23 cellular contexts compared by ENCODE assay signal in genomic region chr10:130333185-130333584, GRCh38.
DNase-seq lines count a peak whose midpoint lies in the region; ATAC-seq and TF ChIP-seq lines count a peak whose summit lies in the region.
"Had no signal": no experiment of that assay in that cellular context is flagged by ENCODE, and none has a peak within 500 bp of the region (broad histone marks: within the 10 kb centered on the region; RNA-seq: fewer than 3 reads in every experiment).

No MANE protein-coding gene starts in this region.

- peaks cover 6% of the 10 kb centered on the region for H3K27me3 Mint-ChIP-seq in neural progenitor cell (ENCODE audit: insufficient read depth, low read depth)
- H3K27me3 Mint-ChIP-seq: CD4-positive, CD25-positive, alpha-beta regulatory T cell had no signal

- H3K9ac ChIP-seq in neural progenitor cell: no peak overlapping the region
- H3K9ac ChIP-seq: KMS-11 had no signal

- H3F3A ChIP-seq in neural progenitor cell (ENCODE audit: low read depth): no peaks in the 10 kb centered on the region

- ATAC-seq in activated CD4-positive, CD25-positive, alpha-beta regulatory T cell treated with anti-CD3 and anti-CD28 coated beads, Interleukin-2, amount 50 U/mL, for 24 hours: no peak
- ATAC-seq: heart right ventricle; stimulated activated effector memory CD8-positive, alpha-beta T cell treated with anti-CD3 and anti-CD28 coated beads, Interleukin-12 subunit alpha, Interleukin-12 subunit beta, amount 100 ng/mL, for 72 hours; T-cell had no signal

- no peaks in the 10 kb centered on the region for H3K4me1 Mint-ChIP-seq in neural progenitor cell
- H3K4me1 Mint-ChIP-seq: CD4-positive, CD25-positive, alpha-beta regulatory T cell; stimulated activated effector memory CD8-positive, alpha-beta T cell treated with anti-CD3 and anti-CD28 coated beads, Interleukin-12 subunit alpha, Interleukin-12 subunit beta, amount 100 ng/mL, for 72 hours; T-cell had no signal

- H3K27me3 ChIP-seq in neural progenitor cell (no peaks in the 10 kb centered on the region), adrenal gland (no peaks in the 10 kb centered on the region)
- H3K27me3 ChIP-seq: uterus had no signal

- peaks cover 9% of the 10 kb centered on the region for H3K9me3 Mint-ChIP-seq in neural progenitor cell

- no peaks in the 10 kb centered on the region for H3K9me3 ChIP-seq in neural progenitor cell (ENCODE audit: low read depth)
- no peaks in the 10 kb centered on the region for H3K9me3 ChIP-seq in adrenal gland (replicated peaks in 1 of 3)
- H3K9me3 ChIP-seq: prostate gland, uterus had no signal

- H3K4me1 ChIP-seq in neural progenitor cell (no peaks in the 10 kb centered on the region), adrenal gland (replicated peaks in 1 of 2) (no peaks in the 10 kb centered on the region)
- H3K4me1 ChIP-seq: heart right ventricle, left ventricle myocardium inferior, prostate gland, uterus had no signal

- no peaks in the 10 kb centered on the region for H3K79me2 ChIP-seq in neural progenitor cell (ENCODE audit: low read depth)

- TF ChIP-seq POLR2A in adrenal gland (IDR thresholded peaks at IDR 0.05): no peak

- no peak overlapping the region for H2AFZ ChIP-seq in neural progenitor cell (replicated peaks)

- no peaks in the 10 kb centered on the region for H3K36me3 Mint-ChIP-seq in neural progenitor cell
- H3K36me3 Mint-ChIP-seq: CD4-positive, CD25-positive, alpha-beta regulatory T cell; stimulated activated effector memory CD8-positive, alpha-beta T cell treated with anti-CD3 and anti-CD28 coated beads, Interleukin-12 subunit alpha, Interleukin-12 subunit beta, amount 100 ng/mL, for 72 hours; T-cell had no signal

- H3K27ac ChIP-seq in neural progenitor cell: no peak overlapping the region
- H3K27ac ChIP-seq in adrenal gland: no peak overlapping the region
- H3K27ac ChIP-seq: heart right ventricle, KMS-11, left ventricle myocardium inferior, prostate gland, uterus had no signal

- H3K36me3 ChIP-seq in neural progenitor cell (no peaks in the 10 kb centered on the region), adrenal gland (replicated peaks in 1 of 2) (no peaks in the 10 kb centered on the region)
- H3K36me3 ChIP-seq: heart right ventricle, left ventricle myocardium inferior, prostate gland, uterus had no signal

- no peak overlapping the region for H3K27ac Mint-ChIP-seq in neural progenitor cell
- H3K27ac Mint-ChIP-seq: CD4-positive, CD25-positive, alpha-beta regulatory T cell; stimulated activated effector memory CD8-positive, alpha-beta T cell treated with anti-CD3 and anti-CD28 coated beads, Interleukin-12 subunit alpha, Interleukin-12 subunit beta, amount 100 ng/mL, for 72 hours; T-cell had no signal

- intact Hi-C loops in adrenal gland (cut with DNase I): no loop called here

- TF ChIP-seq CTCF in LNCAP (IDR thresholded peaks at IDR 0.05) (peak; percentile 36), neural progenitor cell (IDR thresholded peaks at IDR 0.05) (peak; percentile 31), adrenal gland (IDR thresholded peaks at IDR 0.05) (no peak)

- H3K4me2 ChIP-seq in neural progenitor cell: no peak overlapping the region
- H3K4me2 ChIP-seq: KMS-11 had no signal

- no peak overlapping the region for H3K4me3 Mint-ChIP-seq in neural progenitor cell
- H3K4me3 Mint-ChIP-seq: CD4-positive, CD25-positive, alpha-beta regulatory T cell; stimulated activated effector memory CD8-positive, alpha-beta T cell treated with anti-CD3 and anti-CD28 coated beads, Interleukin-12 subunit alpha, Interleukin-12 subunit beta, amount 100 ng/mL, for 72 hours; T-cell had no signal

- DNase-seq in NCI-H82 (lab: John Stamatoyannopoulos, UW): peak; percentile 8
- no peak for DNase-seq in NCI-H82 treated with DMSO at 0.1 percent for 48 hours (lab: John Stamatoyannopoulos, UW; ENCODE audit: unreplicated experiment)
- peak; percentile 6 for DNase-seq in SW480 (ENCODE audit: low spot score)
- DNase-seq in neural progenitor cell (ENCODE audit: low spot score): peak; percentile 22
- DNase-seq in dedifferentiated amniotic fluid mesenchymal stem cell (ENCODE audit: extremely low spot score): no peak
- DNase-seq in adrenal gland: no peak
- DNase-seq: activated CD4-positive, alpha-beta T cell treated with anti-CD3 and anti-CD28 coated beads, Interleukin-2, amount 50 U/mL, for 4 hours; activated effector memory CD4-positive, alpha-beta T cell treated with Interleukin-2 at 50 U/mL for 16 hours; CD4-positive, CD25-positive, alpha-beta regulatory T cell; dermis blood vessel endothelial cell; DMS53; heart right ventricle; left ventricle myocardium inferior; NCI-H1436 treated with DMSO at 0.1 percent for 48 hours; NCI-H2171 treated with DMSO at 0.1 percent for 48 hours; NK-92 treated with Interleukin-12 subunit alpha and Interleukin-12 subunit beta, amount 100 ng/mL, for 24 hours; T-cell; uterus had no signal

- no peaks in the 10 kb centered on the region for H4K20me1 ChIP-seq in neural progenitor cell (ENCODE audit: low read depth)

- H3K4me3 ChIP-seq in neural progenitor cell (no peak overlapping the region), adrenal gland (no peak overlapping the region)
- H3K4me3 ChIP-seq: heart right ventricle, left ventricle myocardium inferior, prostate gland, uterus had no signal

- WGBS in adrenal gland, 4 donors: 10 to 33% (median 24%) methylated on average over 2 of the region's 2 CpGs

Comparison
In these comparisons a context has a peak if more than half of its experiments do, and no peak if none do; other contexts are left out.
1. DNase-seq: peak in NCI-H82 (single experiment), SW480 (single experiment) and neural progenitor cell (single experiment); none in NCI-H82 treated with DMSO at 0.1 percent for 48 hours (single experiment), dedifferentiated amniotic fluid mesenchymal stem cell (single experiment) and adrenal gland (0 of 7).
2. CTCF ChIP-seq: peak in LNCAP (single experiment) and neural progenitor cell (single experiment); none in adrenal gland (0 of 6).